In the genomic region with DNA sequence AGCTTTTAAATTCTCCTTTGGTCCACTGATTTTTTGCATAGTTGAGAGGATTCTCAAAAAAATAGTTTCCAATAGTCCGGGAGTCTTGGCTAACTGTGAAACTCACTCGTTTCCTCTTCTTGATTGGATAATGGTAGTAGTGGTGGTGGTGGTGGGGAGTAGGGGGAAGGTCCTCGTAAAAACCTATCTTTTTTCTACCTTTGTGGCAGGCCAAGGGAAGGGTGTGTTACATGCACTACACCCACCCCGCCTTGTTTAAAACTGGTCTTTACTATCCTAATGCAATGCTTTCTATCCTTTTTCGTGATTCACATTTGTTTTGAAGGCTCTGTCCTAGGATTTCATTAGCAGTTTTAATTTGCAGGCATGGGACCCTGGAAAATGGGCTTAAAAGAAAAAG, we compare ENCODE assay signal across 14 cellular contexts. TPM values are rescaled to one million over a fixed set of nuclear protein-coding genes. Genes with fewer than 3 reads are reported as not detected.
DNase-seq lines count a peak whose midpoint lies in the region; FAIRE-seq and TF ChIP-seq lines count a peak whose summit lies in the region.
"Had no signal": no experiment of that assay in that cellular context is flagged by ENCODE, and none has a peak within 500 bp of the region (broad histone marks: within the 10 kb centered on the region; RNA-seq: fewer than 3 reads in every experiment).

No MANE protein-coding gene starts in this region.

- H3K27ac ChIP-seq in astrocyte (ENCODE audit: low read depth, low read length) (peak overlapping the region; percentile 9), mesenchymal stem cell (ENCODE audit: low read length, poor library complexity, severe bottlenecking) (no peak overlapping the region), subcutaneous abdominal adipose tissue (ENCODE audit: low read depth, low read length) (peak overlapping the region; percentile 86)
- H3K27ac ChIP-seq: ascending aorta had no signal

- H3K9me3 Mint-ChIP-seq in HFFc6 (no peaks in the 10 kb centered on the region), astrocyte (ENCODE audit: unreplicated experiment) (no peaks in the 10 kb centered on the region)
- H3K9me3 Mint-ChIP-seq: activated B cell treated with CpG ODN at 0.5 μM for 24 hours, natural killer cell had no signal

- no peaks in the 10 kb centered on the region for H3K27me3 ChIP-seq in astrocyte (ENCODE audit: insufficient read depth, low read length)
- no peaks in the 10 kb centered on the region for H3K27me3 ChIP-seq in mesenchymal stem cell (ENCODE audit: control insufficient read depth in 1 of 2, insufficient read depth in 1 of 2, low read length in 2 of 2)
- H3K27me3 ChIP-seq in subcutaneous abdominal adipose tissue (ENCODE audit: control insufficient read depth in 5 of 5, insufficient read depth in 4 of 5, low read length in 5 of 5), result no peaks in the 10 kb centered on the region
- H3K27me3 ChIP-seq: ascending aorta had no signal

- no peak overlapping the region for H3K14ac ChIP-seq in mesenchymal stem cell (ENCODE audit: low read length in 2 of 2)

- H2BK5ac ChIP-seq in mesenchymal stem cell (ENCODE audit: low read depth, low read length, poor library complexity, severe bottlenecking), result no peak overlapping the region

- peaks cover 65% of the 10 kb centered on the region for H3K36me3 Mint-ChIP-seq in HFFc6 (ENCODE audit: low read depth)
- peaks cover 3% of the 10 kb centered on the region for H3K36me3 Mint-ChIP-seq in astrocyte (ENCODE audit: low read depth, unreplicated experiment)

- H3K9ac ChIP-seq in astrocyte (ENCODE audit: low read length) (peak overlapping the region; percentile 94), mesenchymal stem cell (ENCODE audit: low read length) (peak overlapping the region; percentile 98), subcutaneous abdominal adipose tissue (ENCODE audit: low read length in 5 of 5) (peak overlapping the region in 1 of 5 donors; percentile 78)

- peak overlapping the region; percentile 97 for H3K4me3 Mint-ChIP-seq in HFFc6
- peak overlapping the region; percentile 97 for H3K4me3 Mint-ChIP-seq in astrocyte (ENCODE audit: unreplicated experiment)
- H3K4me3 Mint-ChIP-seq: activated B cell treated with CpG ODN at 0.5 μM for 24 hours, natural killer cell had no signal

- H3K4me2 ChIP-seq in astrocyte (ENCODE audit: low read length) (peak overlapping the region; percentile 94), mesenchymal stem cell (ENCODE audit: low read length, poor library complexity, severe bottlenecking) (no peak overlapping the region)

- WGBS in mesenchymal stem cell, result 36% methylated on average over 4 of the region's 5 CpGs

- no peak overlapping the region for H2BK12ac ChIP-seq in mesenchymal stem cell (ENCODE audit: low read length in 2 of 2)

- H3K9me3 ChIP-seq in astrocyte (ENCODE audit: insufficient read depth, low read depth, low read length) (no peaks in the 10 kb centered on the region), mesenchymal stem cell (ENCODE audit: control insufficient read depth, low read length) (no peaks in the 10 kb centered on the region), subcutaneous abdominal adipose tissue (ENCODE audit: control insufficient read depth in 5 of 5, low read length in 5 of 5) (no peaks in the 10 kb centered on the region)
- H3K9me3 ChIP-seq: ascending aorta had no signal

- H3K4ac ChIP-seq in mesenchymal stem cell (ENCODE audit: low read depth in 1 of 2, low read length in 2 of 2), result peak overlapping the region in 1 of 2 experiments; percentile 0

- H3K4me1 Mint-ChIP-seq in HFFc6 (ENCODE audit: low read depth), result peaks cover 68% of the 10 kb centered on the region
- H3K4me1 Mint-ChIP-seq in astrocyte (ENCODE audit: low read depth, unreplicated experiment), result peaks cover 54% of the 10 kb centered on the region
- H3K4me1 Mint-ChIP-seq: natural killer cell had no signal

- no peak for FAIRE-seq in astrocyte (lab: Jason Lieb, UNC)

- no peak overlapping the region for H3K23ac ChIP-seq in mesenchymal stem cell (ENCODE audit: low read length in 2 of 2)

- peak overlapping the region in 1 of 2 experiments; percentile 81 for H3K18ac ChIP-seq in mesenchymal stem cell (ENCODE audit: low read depth in 1 of 2, low read length in 2 of 2)

- no peak overlapping the region for H2AK5ac ChIP-seq in mesenchymal stem cell (ENCODE audit: low read length, severe bottlenecking)

- no peak for TF ChIP-seq CTCF in HFFc6 (IDR thresholded peaks at IDR 0.05)
- TF ChIP-seq CTCF in astrocyte (IDR thresholded peaks at IDR 0.05; ENCODE audit: insufficient read depth, low read depth, low read length), result no peak

- H3K27ac Mint-ChIP-seq in HFFc6, result peak overlapping the region; percentile 78
- peak overlapping the region; percentile 67 for H3K27ac Mint-ChIP-seq in astrocyte (ENCODE audit: unreplicated experiment)
- H3K27ac Mint-ChIP-seq: activated B cell treated with CpG ODN at 0.5 μM for 24 hours, natural killer cell had no signal

- H3K79me2 ChIP-seq in astrocyte (ENCODE audit: insufficient read depth, low read length), result peaks cover 91% of the 10 kb centered on the region

- H3K36me3 ChIP-seq in astrocyte (ENCODE audit: insufficient read depth, low read length) (peaks cover 2% of the 10 kb centered on the region), mesenchymal stem cell (ENCODE audit: control insufficient read depth in 1 of 2, insufficient read depth in 2 of 2, low read depth in 1 of 2, low read length in 2 of 2) (peaks cover 4 to 9% of the 10 kb centered on the region in 2 experiments), subcutaneous abdominal adipose tissue (ENCODE audit: control insufficient read depth in 5 of 5, insufficient read depth in 5 of 5, low read length in 5 of 5) (no peaks in the 10 kb centered on the region)
- H3K36me3 ChIP-seq: ascending aorta had no signal

- no peak overlapping the region for H2BK15ac ChIP-seq in mesenchymal stem cell (ENCODE audit: low read depth, poor library complexity, severe bottlenecking)

- no peak overlapping the region for H2BK120ac ChIP-seq in mesenchymal stem cell (ENCODE audit: low read depth, low read length)

- H3K4me3 ChIP-seq in astrocyte (ENCODE audit: insufficient read depth, low read depth, low read length) (peak overlapping the region; percentile 85), mesenchymal stem cell (ENCODE audit: insufficient read depth in 1 of 2, low read depth in 1 of 2, low read length in 2 of 2) (peak overlapping the region in 1 of 2 experiments; percentile 90), subcutaneous abdominal adipose tissue (ENCODE audit: low read depth in 1 of 5, low read length in 5 of 5) (no peak overlapping the region)

- H3K27me3 Mint-ChIP-seq in HFFc6 (ENCODE audit: insufficient read depth) (peaks cover 6% of the 10 kb centered on the region), astrocyte (ENCODE audit: low read depth, unreplicated experiment) (no peaks in the 10 kb centered on the region)

- peaks cover 63% of the 10 kb centered on the region for H4K20me1 ChIP-seq in astrocyte (ENCODE audit: insufficient read depth, low read length)

- no peaks in the 10 kb centered on the region for H3K79me1 ChIP-seq in mesenchymal stem cell (replicated peaks; ENCODE audit: low read length, poor library complexity, severe bottlenecking)

- H3K4me1 ChIP-seq in astrocyte (ENCODE audit: insufficient read depth, low read length) (peaks cover 39% of the 10 kb centered on the region), mesenchymal stem cell (ENCODE audit: control insufficient read depth, insufficient read depth, low read depth, low read length) (peaks cover 12% of the 10 kb centered on the region), subcutaneous abdominal adipose tissue (ENCODE audit: control insufficient read depth in 5 of 5, insufficient read depth in 5 of 5, low read length in 5 of 5) (peaks cover 10 to 76% (median 64%) of the 10 kb centered on the region in 5 donors)

- DNase-seq in HFFc6, result no peak
- DNase-seq in astrocyte (ENCODE audit: low read depth), result no peak
- DNase-seq in mesenchymal stem cell, result no peak
- DNase-seq in NK-92 treated with Interleukin-12 subunit alpha and Interleukin-12 subunit beta, amount 100 ng/mL, for 24 hours (lab: John Stamatoyannopoulos, UW), result no peak
- no peak for DNase-seq in AG08395 (ENCODE audit: low spot score)
- DNase-seq in NCI-H748 treated with DMSO at 0.1 percent for 48 hours (lab: John Stamatoyannopoulos, UW), result no peak
- DNase-seq in stimulated activated CD8-positive, alpha-beta memory T cell treated with anti-CD3 and anti-CD28 coated beads, Interleukin-4, amount 100 ng/mL, for 48 hours, result no peak
- DNase-seq: activated B cell treated with CpG ODN at 0.5 μM for 24 hours; activated T-cell treated with anti-CD3 and anti-CD28 coated beads, Interleukin-2, amount 50 U/mL, for 1 hour; Karpas-422; natural killer cell; NCI-H2171 had no signal

- H2AFZ ChIP-seq in astrocyte (ENCODE audit: low read depth, low read length) (no peak overlapping the region), mesenchymal stem cell (ENCODE audit: low read depth, low read length) (no peak overlapping the region)

- H4K91ac ChIP-seq in mesenchymal stem cell (ENCODE audit: low read length), result no peak overlapping the region

- H4K8ac ChIP-seq in mesenchymal stem cell (ENCODE audit: low read length), result peak overlapping the region; percentile 63

RNA-seq across cellular contexts. Expression of a gene that starts 4.8 kb away (rescaled TPM):
- 100 to 1,000 TPM; 218 to 252 (median 227) TPM for total RNA-seq in HFFc6 (2021; fragmentation: NEBNext Ultra II Directional; extraction: Animal tissue kit (Norgen Biotek cat#: 25700))
- total RNA-seq in astrocyte, result 141 and 149 TPM in 2 replicates
- 60.7 TPM for polyA plus RNA-seq in mesenchymal stem cell (2013, experiment 1 of 2)
- polyA plus RNA-seq in mesenchymal stem cell (2013, experiment 2 of 2), result 58.9 TPM
- total RNA-seq: natural killer cell had no signal
